ENCODE assay signal across 19 cellular contexts in genomic region chr9:124886866-124887492, GRCh38. TPM values are rescaled to one million over a fixed set of nuclear protein-coding genes. Genes with fewer than 3 reads are reported as not detected.
"Had no signal": no experiment of that assay in that cellular context is flagged by ENCODE, and none has a peak within 500 bp of the region (broad histone marks: within the 10 kb centered on the region; RNA-seq: fewer than 3 reads in every experiment).

No MANE protein-coding gene starts in this region.

- DNase-seq: activated CD4-positive, alpha-beta T cell treated with anti-CD3 and anti-CD28 coated beads for 48 hours; activated naive CD4-positive, alpha-beta T cell treated with anti-CD3 and anti-CD28 coated beads, Interleukin-2, amount 10 ng/mL, durations not matched to agents 7 days and 5 days; dermis blood vessel endothelial cell; hypothalamus; kidney glomerular epithelial cell; mucosa of descending colon; natural killer cell; stimulated activated CD4-positive, alpha-beta T cell treated with anti-CD3 and anti-CD28 coated beads, Interleukin-15, amount 100 ng/mL, for 24 hours; stimulated activated CD4-positive, alpha-beta T cell treated with anti-CD3 and anti-CD28 coated beads, Interleukin-4, amount 100 ng/mL, for 24 hours; stimulated activated naive CD8-positive, alpha-beta T cell treated with anti-CD3 and anti-CD28 coated beads, Interleukin-15, amount 100 ng/mL, for 72 hours; T-helper 1 cell; testis had no signal

- H3K4me1 ChIP-seq: esophagus muscularis mucosa, testis had no signal

- H3K27me3 Mint-ChIP-seq: activated naive CD4-positive, alpha-beta T cell treated with anti-CD3 and anti-CD28 coated beads, Interleukin-2, amount 10 ng/mL, durations not matched to agents 7 days and 5 days; activated T-helper 17 cell treated with anti-CD3 and anti-CD28 coated beads, Interleukin-2, amount 50 U/mL, for 72 hours had no signal

- H3K36me3 Mint-ChIP-seq: natural killer cell had no signal

- ATAC-seq: activated T-helper 17 cell treated with anti-CD3 and anti-CD28 coated beads, Interleukin-2, amount 50 U/mL, for 72 hours; mucosa of descending colon; natural killer cell; stimulated activated naive CD8-positive, alpha-beta T cell treated with anti-CD3 and anti-CD28 coated beads, Interleukin-15, amount 100 ng/mL, for 72 hours had no signal

- H3K27ac Mint-ChIP-seq: activated naive CD4-positive, alpha-beta T cell treated with anti-CD3 and anti-CD28 coated beads, Interleukin-2, amount 10 ng/mL, durations not matched to agents 7 days and 5 days; activated T-helper 17 cell treated with anti-CD3 and anti-CD28 coated beads, Interleukin-2, amount 50 U/mL, for 72 hours; natural killer cell; stimulated activated naive CD8-positive, alpha-beta T cell treated with anti-CD3 and anti-CD28 coated beads, Interleukin-15, amount 100 ng/mL, for 72 hours had no signal

- H3K27me3 ChIP-seq: esophagus muscularis mucosa, testis had no signal

- H3K4me1 Mint-ChIP-seq: activated naive CD4-positive, alpha-beta T cell treated with anti-CD3 and anti-CD28 coated beads, Interleukin-2, amount 10 ng/mL, durations not matched to agents 7 days and 5 days; activated T-helper 17 cell treated with anti-CD3 and anti-CD28 coated beads, Interleukin-2, amount 50 U/mL, for 72 hours; stimulated activated naive CD8-positive, alpha-beta T cell treated with anti-CD3 and anti-CD28 coated beads, Interleukin-15, amount 100 ng/mL, for 72 hours had no signal

- H3K4me3 ChIP-seq: esophagus muscularis mucosa, lung, mucosa of descending colon, testis had no signal

- H3K9me3 Mint-ChIP-seq: activated naive CD4-positive, alpha-beta T cell treated with anti-CD3 and anti-CD28 coated beads, Interleukin-2, amount 10 ng/mL, durations not matched to agents 7 days and 5 days; activated T-helper 17 cell treated with anti-CD3 and anti-CD28 coated beads, Interleukin-2, amount 50 U/mL, for 72 hours; natural killer cell; stimulated activated naive CD8-positive, alpha-beta T cell treated with anti-CD3 and anti-CD28 coated beads, Interleukin-15, amount 100 ng/mL, for 72 hours had no signal

- H3K27ac ChIP-seq: esophagus muscularis mucosa, testis, VCaP had no signal

- H3K4me3 Mint-ChIP-seq: activated naive CD4-positive, alpha-beta T cell treated with anti-CD3 and anti-CD28 coated beads, Interleukin-2, amount 10 ng/mL, durations not matched to agents 7 days and 5 days; activated T-helper 17 cell treated with anti-CD3 and anti-CD28 coated beads, Interleukin-2, amount 50 U/mL, for 72 hours; natural killer cell; stimulated activated naive CD8-positive, alpha-beta T cell treated with anti-CD3 and anti-CD28 coated beads, Interleukin-15, amount 100 ng/mL, for 72 hours had no signal

- H3K9me3 ChIP-seq: esophagus muscularis mucosa, mucosa of descending colon, testis had no signal

RNA-seq across cellular contexts. Expression of gene WDR38, which starts 33.7 kb away (rescaled TPM):
- total RNA-seq: activated T-helper 17 cell treated with anti-CD3 and anti-CD28 coated beads, Interleukin-2, amount 50 U/mL, for 72 hours; dermis blood vessel endothelial cell; fibroblast of villous mesenchyme; mucosa of descending colon; natural killer cell; skeletal muscle tissue; urinary bladder had no signal
